Comparison of ENCODE assay signal across 1 cellular context in genomic region chr10:74000892-74001669, GRCh38.
TF ChIP-seq lines count a peak whose summit lies in the region.

No MANE protein-coding gene starts in this region.

TF ChIP-seq in endothelial cell of umbilical vein, 7 proteins besides CTCF, POLR2A, EP300 and RAD21:
- TF ChIP-seq POLR2AphosphoS5 (IDR thresholded peaks at IDR 0.05; ENCODE audit: insufficient read depth, low read depth, low read length): no peak
- no peak for TF ChIP-seq GATA2 (IDR thresholded peaks at IDR 0.05; ENCODE audit: insufficient read depth, insufficient read length, low read depth, low read length)
- TF ChIP-seq MYC (IDR thresholded peaks at IDR 0.05; ENCODE audit: low read depth, low read length): no peak
- TF ChIP-seq MAX (IDR thresholded peaks at IDR 0.05; ENCODE audit: insufficient read depth, insufficient read length): no peak
- TF ChIP-seq JUN (IDR thresholded peaks at IDR 0.05; ENCODE audit: borderline replicate concordance, insufficient read depth, insufficient read length, low read depth): no peak
- TF ChIP-seq EZH2 (IDR thresholded peaks at IDR 0.05; ENCODE audit: borderline replicate concordance, low read depth, low read length, severe bottlenecking): no peak
- no peak for TF ChIP-seq FOS (IDR thresholded peaks at IDR 0.05; ENCODE audit: borderline replicate concordance, insufficient read depth, low read length)
